1 cellular context compared by ENCODE assay signal in the genomic region with DNA sequence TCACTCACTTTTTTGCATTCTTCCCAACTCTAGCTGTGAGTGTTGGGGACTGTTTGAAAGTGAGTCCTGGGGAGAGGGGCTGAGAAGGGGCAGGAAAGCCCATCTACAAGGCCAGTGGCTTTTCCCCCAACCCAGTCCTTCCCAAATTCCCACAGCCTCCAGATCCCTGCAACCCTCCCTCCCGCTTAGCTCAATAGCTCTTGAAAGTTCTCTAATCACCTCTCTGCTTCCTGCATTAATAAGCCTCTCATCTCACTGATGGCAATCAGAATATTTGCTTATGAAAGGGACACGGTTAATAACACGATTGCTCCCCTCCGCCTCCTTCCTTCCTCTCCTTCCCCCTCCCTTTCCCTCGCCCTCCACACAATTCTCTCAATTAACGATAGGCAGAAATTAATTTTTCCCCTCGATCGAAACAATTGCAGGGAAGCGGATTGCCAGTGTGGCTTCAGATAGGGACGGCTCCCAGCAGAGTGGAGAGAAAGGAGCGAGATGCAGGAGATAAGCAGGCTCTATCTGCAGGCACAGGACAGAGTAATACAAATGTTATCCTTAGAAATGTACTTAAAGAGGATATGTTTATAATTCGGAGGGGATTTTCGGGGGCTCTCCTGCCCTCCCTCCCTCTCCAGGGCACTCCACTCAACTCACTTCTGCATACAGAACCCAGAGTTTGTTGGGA.
TF ChIP-seq lines count a peak whose summit lies in the region.

No MANE protein-coding gene starts in this region.

TF ChIP-seq in GM23338, 12 proteins besides CTCF, POLR2A, EP300 and RAD21 (continued from another document):
- no peak for TF ChIP-seq EZH2 (IDR thresholded peaks at IDR 0.05; ENCODE audit: low read depth, unreplicated experiment)
- TF ChIP-seq, protein P1, sequence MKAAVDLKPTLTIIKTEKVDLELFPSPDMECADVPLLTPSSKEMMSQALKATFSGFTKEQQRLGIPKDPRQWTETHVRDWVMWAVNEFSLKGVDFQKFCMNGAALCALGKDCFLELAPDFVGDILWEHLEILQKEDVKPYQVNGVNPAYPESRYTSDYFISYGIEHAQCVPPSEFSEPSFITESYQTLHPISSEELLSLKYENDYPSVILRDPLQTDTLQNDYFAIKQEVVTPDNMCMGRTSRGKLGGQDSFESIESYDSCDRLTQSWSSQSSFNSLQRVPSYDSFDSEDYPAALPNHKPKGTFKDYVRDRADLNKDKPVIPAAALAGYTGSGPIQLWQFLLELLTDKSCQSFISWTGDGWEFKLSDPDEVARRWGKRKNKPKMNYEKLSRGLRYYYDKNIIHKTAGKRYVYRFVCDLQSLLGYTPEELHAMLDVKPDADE (IDR thresholded peaks at IDR 0.05) = no peak
